In genomic region chr14:68548194-68549056, GRCh38 we compare ENCODE assay signal across 8 cellular contexts.
DNase-seq lines count a peak whose midpoint lies in the region; ATAC-seq, FAIRE-seq and TF ChIP-seq lines count a peak whose summit lies in the region.

No MANE protein-coding gene starts in this region.

- H3K36me3 Mint-ChIP-seq in neural crest cell (ENCODE audit: low read depth), result peaks cover 2% of the 10 kb centered on the region

- peak overlapping the region; percentile 70 for H3K4me3 Mint-ChIP-seq in neural crest cell

- POLR2A ChIA-PET in Panc1 (lab: Charles Lee), result no interaction called here

- DNase-seq in AG20443 (ENCODE audit: low spot score) (peak; percentile 89), Panc1 (ENCODE audit: low read depth, low spot score) (no peak), fibroblast of gingiva (ENCODE audit: low read depth) (peak; percentile 99), neural crest cell (ENCODE audit: low read depth, low spot score) (peak; percentile 44), GM12891 (ENCODE audit: insufficient read length, low spot score) (no peak)
- no peak for DNase-seq in activated CD8-positive, alpha-beta memory T cell treated with anti-CD3 and anti-CD28 coated beads, Interleukin-2, amount 50 U/mL, for 4 hours
- DNase-seq in stimulated activated CD4-positive, alpha-beta T cell treated with anti-CD3 and anti-CD28 coated beads, Interleukin-2, amount 100 ng/mL, for 24 hours, result no peak

- no peaks in the 10 kb centered on the region for H3K27me3 Mint-ChIP-seq in neural crest cell (ENCODE audit: low read depth)

- no peak overlapping the region for H3K27ac ChIP-seq in Panc1 (ENCODE audit: low read length)

- ATAC-seq in Panc1 (peak; percentile 79), GM19035 (IDR thresholded peaks at IDR 0.05; ENCODE audit: unreplicated experiment) (no peak)

- no peaks in the 10 kb centered on the region for H3K9me3 Mint-ChIP-seq in neural crest cell

- no TSS peak for BruUV-seq in Panc1 (replicated peaks; lab: Mats Ljungman, UMichigan)

- no peaks in the 10 kb centered on the region for H3K27me3 ChIP-seq in Panc1 (ENCODE audit: control insufficient read depth, insufficient read depth, low read length)

- peak overlapping the region; percentile 99 for H3K27ac Mint-ChIP-seq in neural crest cell (ENCODE audit: unreplicated experiment)

- H3K36me3 ChIP-seq in Panc1 (ENCODE audit: control insufficient read depth, insufficient read depth, low read length), result no peaks in the 10 kb centered on the region

- no peaks in the 10 kb centered on the region for H3K9me3 ChIP-seq in Panc1 (ENCODE audit: control insufficient read depth, insufficient read depth, low read depth, low read length)

- no peak for FAIRE-seq in GM12891 (lab: Jason Lieb, UNC)

- CTCF ChIA-PET in Panc1 (lab: Charles Lee), result interaction anchor here (0.7 kb wide), 1 partner anchor 269 kb away, joined by 11 read pairs; no protein-coding TSS in a partner anchor

- no peak overlapping the region for H3K4me3 ChIP-seq in Panc1 (ENCODE audit: low read depth in 2 of 2, low read length in 2 of 2)

- TF ChIP-seq CTCF in Panc1 (IDR thresholded peaks at IDR 0.05) (no peak), neural crest cell (conservative IDR thresholded peaks at IDR 0.05) (no peak)

- peaks cover 92% of the 10 kb centered on the region for H3K4me1 Mint-ChIP-seq in neural crest cell

- no peak for TF ChIP-seq POLR2A in GM12891 (IDR thresholded peaks at IDR 0.05; ENCODE audit: low read depth, low read length)

- intact Hi-C loops in Panc1 (cut with micrococcal nuclease; ENCODE audit: unreplicated experiment), result no loop called here

- in situ Hi-C loops in Panc1 (cut with HindIII; ENCODE audit: low pct_unique_long_range_greater_than_20kb, low sequenced_read_pairs), result no loop called here

- H3K4me1 ChIP-seq in Panc1 (ENCODE audit: control insufficient read depth, insufficient read depth, low read length), result peaks cover 7% of the 10 kb centered on the region; the same call in 1 of the 2 replicates

TF ChIP-seq in GM12891, 5 proteins besides CTCF, POLR2A, EP300 and RAD21:
- no peak for TF ChIP-seq SPI1 (IDR thresholded peaks at IDR 0.05; ENCODE audit: low read depth, low read length)
- TF ChIP-seq PAX5 (IDR thresholded peaks at IDR 0.05; ENCODE audit: insufficient read depth, low read length, severe bottlenecking), result no peak
- no peak for TF ChIP-seq POLR2AphosphoS5 (IDR thresholded peaks at IDR 0.05; ENCODE audit: low read depth, low read length)
- no peak for TF ChIP-seq POU2F2 (IDR thresholded peaks at IDR 0.05; ENCODE audit: low read depth, low read length)
- no peak for TF ChIP-seq TAF1 (IDR thresholded peaks at IDR 0.05; ENCODE audit: low read depth, low read length)

Comparison
In these comparisons a context has a peak if more than half of its experiments do, and no peak if none do; other contexts are left out.
1. DNase-seq: peak in AG20443 (single experiment), fibroblast of gingiva (single experiment) and neural crest cell (single experiment); none in Panc1 (single experiment), GM12891 (single experiment), activated CD8-positive, alpha-beta memory T cell treated with anti-CD3 and anti-CD28 coated beads, Interleukin-2, amount 50 U/mL, for 4 hours (single experiment) and stimulated activated CD4-positive, alpha-beta T cell treated with anti-CD3 and anti-CD28 coated beads, Interleukin-2, amount 100 ng/mL, for 24 hours (0 of 2).